ENCODE assay signal across 1 cellular context in the genomic region with DNA sequence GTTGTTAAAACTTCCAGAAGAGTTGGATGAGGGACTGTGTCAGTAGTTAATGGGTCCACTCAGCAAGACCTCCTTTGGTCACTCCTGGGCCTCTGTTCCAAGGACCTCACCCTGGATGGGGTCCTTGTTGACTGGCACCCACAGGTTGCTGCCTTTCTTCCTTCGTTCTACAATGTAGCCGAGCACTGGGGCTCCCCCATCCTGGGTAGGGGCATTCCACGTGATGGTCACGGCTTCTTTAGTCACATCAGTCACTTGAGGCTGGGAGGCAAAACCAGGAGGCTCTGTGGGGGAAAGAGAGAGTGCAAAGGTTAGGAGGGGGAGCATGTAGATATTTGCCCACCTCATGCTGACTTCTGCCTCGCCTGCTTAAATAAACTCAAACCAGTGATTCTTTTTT.
A peak's percentile ranks its signal among the peaks of the same experiment; 100 is the strongest.
TF ChIP-seq lines count a peak whose summit lies in the region.

No MANE protein-coding gene starts in this region.

TF ChIP-seq in GM12878, 131 proteins besides CTCF, POLR2A, EP300 and RAD21 (continued from another document):
- TF ChIP-seq, protein P1, sequence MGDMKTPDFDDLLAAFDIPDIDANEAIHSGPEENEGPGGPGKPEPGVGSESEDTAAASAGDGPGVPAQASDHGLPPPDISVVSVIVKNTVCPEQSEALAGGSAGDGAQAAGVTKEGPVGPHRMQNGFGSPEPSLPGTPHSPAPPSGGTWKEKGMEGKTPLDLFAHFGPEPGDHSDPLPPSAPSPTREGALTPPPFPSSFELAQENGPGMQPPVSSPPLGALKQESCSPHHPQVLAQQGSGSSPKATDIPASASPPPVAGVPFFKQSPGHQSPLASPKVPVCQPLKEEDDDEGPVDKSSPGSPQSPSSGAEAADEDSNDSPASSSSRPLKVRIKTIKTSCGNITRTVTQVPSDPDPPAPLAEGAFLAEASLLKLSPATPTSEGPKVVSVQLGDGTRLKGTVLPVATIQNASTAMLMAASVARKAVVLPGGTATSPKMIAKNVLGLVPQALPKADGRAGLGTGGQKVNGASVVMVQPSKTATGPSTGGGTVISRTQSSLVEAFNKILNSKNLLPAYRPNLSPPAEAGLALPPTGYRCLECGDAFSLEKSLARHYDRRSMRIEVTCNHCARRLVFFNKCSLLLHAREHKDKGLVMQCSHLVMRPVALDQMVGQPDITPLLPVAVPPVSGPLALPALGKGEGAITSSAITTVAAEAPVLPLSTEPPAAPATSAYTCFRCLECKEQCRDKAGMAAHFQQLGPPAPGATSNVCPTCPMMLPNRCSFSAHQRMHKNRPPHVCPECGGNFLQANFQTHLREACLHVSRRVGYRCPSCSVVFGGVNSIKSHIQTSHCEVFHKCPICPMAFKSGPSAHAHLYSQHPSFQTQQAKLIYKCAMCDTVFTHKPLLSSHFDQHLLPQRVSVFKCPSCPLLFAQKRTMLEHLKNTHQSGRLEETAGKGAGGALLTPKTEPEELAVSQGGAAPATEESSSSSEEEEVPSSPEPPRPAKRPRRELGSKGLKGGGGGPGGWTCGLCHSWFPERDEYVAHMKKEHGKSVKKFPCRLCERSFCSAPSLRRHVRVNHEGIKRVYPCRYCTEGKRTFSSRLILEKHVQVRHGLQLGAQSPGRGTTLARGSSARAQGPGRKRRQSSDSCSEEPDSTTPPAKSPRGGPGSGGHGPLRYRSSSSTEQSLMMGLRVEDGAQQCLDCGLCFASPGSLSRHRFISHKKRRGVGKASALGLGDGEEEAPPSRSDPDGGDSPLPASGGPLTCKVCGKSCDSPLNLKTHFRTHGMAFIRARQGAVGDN (IDR thresholded peaks at IDR 0.05) = peak; percentile 47; the same call in 1 of the 2 replicates
- TF ChIP-seq HDGF (IDR thresholded peaks at IDR 0.05) = no peak
- TF ChIP-seq SIX5 (IDR thresholded peaks at IDR 0.05; ENCODE audit: low read depth, low read length, severe bottlenecking) = no peak
- no peak for TF ChIP-seq STAT3 (IDR thresholded peaks at IDR 0.05; ENCODE audit: low read depth, low read length)
- TF ChIP-seq JUNB (IDR thresholded peaks at IDR 0.05) = no peak
- TF ChIP-seq, protein P2, sequence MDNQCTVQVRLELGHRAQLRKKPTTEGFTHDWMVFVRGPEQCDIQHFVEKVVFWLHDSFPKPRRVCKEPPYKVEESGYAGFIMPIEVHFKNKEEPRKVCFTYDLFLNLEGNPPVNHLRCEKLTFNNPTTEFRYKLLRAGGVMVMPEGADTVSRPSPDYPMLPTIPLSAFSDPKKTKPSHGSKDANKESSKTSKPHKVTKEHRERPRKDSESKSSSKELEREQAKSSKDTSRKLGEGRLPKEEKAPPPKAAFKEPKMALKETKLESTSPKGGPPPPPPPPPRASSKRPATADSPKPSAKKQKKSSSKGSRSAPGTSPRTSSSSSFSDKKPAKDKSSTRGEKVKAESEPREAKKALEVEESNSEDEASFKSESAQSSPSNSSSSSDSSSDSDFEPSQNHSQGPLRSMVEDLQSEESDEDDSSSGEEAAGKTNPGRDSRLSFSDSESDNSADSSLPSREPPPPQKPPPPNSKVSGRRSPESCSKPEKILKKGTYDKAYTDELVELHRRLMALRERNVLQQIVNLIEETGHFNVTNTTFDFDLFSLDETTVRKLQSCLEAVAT (IDR thresholded peaks at IDR 0.05) = no peak
- 0 out of 2 replicates have a peak, but pooled peaks have one; percentile 51 for TF ChIP-seq RELB (IDR thresholded peaks at IDR 0.05; ENCODE audit: low read depth)
- TF ChIP-seq SMARCA5 (IDR thresholded peaks at IDR 0.05) = no peak
- TF ChIP-seq LARP7 (IDR thresholded peaks at IDR 0.05) = no peak
- TF ChIP-seq NR2F1 (conservative IDR thresholded peaks at IDR 0.05) = peak; percentile 68
- TF ChIP-seq CHD4 (IDR thresholded peaks at IDR 0.05) = no peak
- 0 out of 4 replicates have a peak, but pooled peaks of 1 of the 2 experiments have one; percentile 17 for TF ChIP-seq IKZF2 (IDR thresholded peaks at IDR 0.05)
